Comparison of ENCODE assay signal across 1 cellular context in the genomic region with DNA sequence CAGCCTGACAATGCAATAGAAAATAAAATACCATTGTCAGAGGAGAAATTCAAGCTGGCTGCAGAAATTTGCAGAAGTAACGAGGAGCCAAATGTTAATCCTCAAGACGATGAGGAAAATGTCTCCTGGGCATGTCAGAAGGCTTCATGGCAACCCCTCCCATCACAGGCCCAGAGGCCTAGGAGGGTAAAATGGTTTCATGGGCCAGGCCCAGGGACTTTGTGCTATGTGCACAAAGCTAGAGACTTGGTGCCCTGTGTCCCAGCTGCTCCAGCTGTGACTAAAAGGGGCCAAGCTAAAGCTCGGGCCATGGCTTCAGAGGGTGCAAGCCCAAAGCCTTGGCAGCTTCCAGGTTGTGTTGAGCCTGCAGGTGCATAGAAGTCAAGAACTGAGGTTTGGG.
TF ChIP-seq lines count a peak whose summit lies in the region.

No MANE protein-coding gene starts in this region.

TF ChIP-seq in HEK293, 187 proteins besides CTCF, POLR2A, EP300 and RAD21 (continued from another document):
- TF ChIP-seq ZNF701 (tag by site-specific recombination; IDR thresholded peaks at IDR 0.05) = no peak
- no peak for TF ChIP-seq SP2 (tag by site-specific recombination; IDR thresholded peaks at IDR 0.05)
- no peak for TF ChIP-seq ZNF544 (tag by site-specific recombination; IDR thresholded peaks at IDR 0.05)
- no peak for TF ChIP-seq ZNF670 (tag by site-specific recombination; IDR thresholded peaks at IDR 0.05; ENCODE audit: low read depth)
- TF ChIP-seq ZNF555 (tag by site-specific recombination; conservative IDR thresholded peaks at IDR 0.05) = no peak
- TF ChIP-seq ZNF585B (tag by site-specific recombination; IDR thresholded peaks at IDR 0.05) = peak; percentile 92
- TF ChIP-seq HIC1 (tag by site-specific recombination; IDR thresholded peaks at IDR 0.05) = no peak
- TF ChIP-seq TRIM28 (IDR thresholded peaks at IDR 0.05; ENCODE audit: borderline replicate concordance, low read length) = peak; percentile 90; the same call in 1 of the 2 replicates
